ENCODE assay signal across 1 cellular context in the genomic region with DNA sequence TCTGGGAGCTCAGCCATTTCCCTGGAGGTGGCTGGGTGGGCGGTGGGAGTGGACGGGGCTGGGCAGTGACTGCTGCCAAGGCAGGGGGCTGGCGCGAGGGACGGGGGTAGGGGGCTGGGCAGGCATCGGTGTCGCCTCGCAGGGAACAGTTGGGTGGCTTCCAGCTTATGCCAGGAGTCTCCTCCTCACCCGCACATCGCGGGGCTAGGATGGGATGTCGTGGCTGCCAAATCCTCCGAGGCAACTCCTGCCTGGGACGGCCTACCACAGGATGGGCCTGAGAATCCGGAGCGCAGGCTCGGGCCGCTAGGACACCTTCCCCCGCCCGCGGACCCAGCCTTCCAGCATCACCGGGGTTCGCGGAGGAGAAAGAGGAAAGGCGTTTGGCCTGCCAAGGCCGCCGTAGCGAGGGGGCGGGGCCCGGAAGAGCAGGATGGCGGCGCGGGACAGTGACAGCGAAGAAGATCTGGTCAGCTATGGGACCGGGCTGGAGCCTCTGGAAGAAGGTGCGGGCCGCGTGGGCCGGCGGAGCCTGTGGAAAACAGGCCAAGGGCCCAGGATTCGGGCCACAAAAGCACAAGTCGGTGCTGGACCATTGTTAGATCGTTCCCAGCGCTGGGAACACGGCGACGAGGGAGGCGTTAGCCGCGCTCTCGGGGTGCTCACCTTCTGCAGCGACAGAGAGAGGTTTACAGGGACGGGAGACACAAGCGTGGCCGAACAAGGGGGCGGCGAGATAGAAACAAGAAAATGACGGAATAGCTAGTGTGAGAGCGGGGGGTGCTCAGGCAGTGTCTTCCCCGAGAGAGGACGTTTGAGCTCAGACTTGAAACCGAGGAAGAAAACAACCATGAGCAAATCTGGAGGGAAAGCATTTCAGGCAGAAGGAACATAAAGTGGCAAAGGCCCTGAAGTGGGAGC.
TF ChIP-seq lines count a peak whose summit lies in the region.

A gene with protein sequence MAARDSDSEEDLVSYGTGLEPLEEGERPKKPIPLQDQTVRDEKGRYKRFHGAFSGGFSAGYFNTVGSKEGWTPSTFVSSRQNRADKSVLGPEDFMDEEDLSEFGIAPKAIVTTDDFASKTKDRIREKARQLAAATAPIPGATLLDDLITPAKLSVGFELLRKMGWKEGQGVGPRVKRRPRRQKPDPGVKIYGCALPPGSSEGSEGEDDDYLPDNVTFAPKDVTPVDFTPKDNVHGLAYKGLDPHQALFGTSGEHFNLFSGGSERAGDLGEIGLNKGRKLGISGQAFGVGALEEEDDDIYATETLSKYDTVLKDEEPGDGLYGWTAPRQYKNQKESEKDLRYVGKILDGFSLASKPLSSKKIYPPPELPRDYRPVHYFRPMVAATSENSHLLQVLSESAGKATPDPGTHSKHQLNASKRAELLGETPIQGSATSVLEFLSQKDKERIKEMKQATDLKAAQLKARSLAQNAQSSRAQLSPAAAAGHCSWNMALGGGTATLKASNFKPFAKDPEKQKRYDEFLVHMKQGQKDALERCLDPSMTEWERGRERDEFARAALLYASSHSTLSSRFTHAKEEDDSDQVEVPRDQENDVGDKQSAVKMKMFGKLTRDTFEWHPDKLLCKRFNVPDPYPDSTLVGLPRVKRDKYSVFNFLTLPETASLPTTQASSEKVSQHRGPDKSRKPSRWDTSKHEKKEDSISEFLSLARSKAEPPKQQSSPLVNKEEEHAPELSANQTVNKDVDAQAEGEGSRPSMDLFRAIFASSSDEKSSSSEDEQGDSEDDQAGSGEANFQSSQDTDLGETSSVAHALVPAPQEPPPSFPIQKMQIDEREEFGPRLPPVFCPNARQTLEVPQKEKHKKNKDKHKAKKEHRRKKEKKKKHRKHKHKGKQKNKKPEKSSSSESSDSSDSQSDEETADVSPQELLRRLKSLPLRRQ (plus strand): TSS at position 421 of the 921 bp plus-strand sequence. CDS start 13 bp downstream, at position 434.

TF ChIP-seq in HepG2, 621 proteins besides CTCF, POLR2A, EP300 and RAD21 (continued from another document and continues in another):
- TF ChIP-seq, protein P1, sequence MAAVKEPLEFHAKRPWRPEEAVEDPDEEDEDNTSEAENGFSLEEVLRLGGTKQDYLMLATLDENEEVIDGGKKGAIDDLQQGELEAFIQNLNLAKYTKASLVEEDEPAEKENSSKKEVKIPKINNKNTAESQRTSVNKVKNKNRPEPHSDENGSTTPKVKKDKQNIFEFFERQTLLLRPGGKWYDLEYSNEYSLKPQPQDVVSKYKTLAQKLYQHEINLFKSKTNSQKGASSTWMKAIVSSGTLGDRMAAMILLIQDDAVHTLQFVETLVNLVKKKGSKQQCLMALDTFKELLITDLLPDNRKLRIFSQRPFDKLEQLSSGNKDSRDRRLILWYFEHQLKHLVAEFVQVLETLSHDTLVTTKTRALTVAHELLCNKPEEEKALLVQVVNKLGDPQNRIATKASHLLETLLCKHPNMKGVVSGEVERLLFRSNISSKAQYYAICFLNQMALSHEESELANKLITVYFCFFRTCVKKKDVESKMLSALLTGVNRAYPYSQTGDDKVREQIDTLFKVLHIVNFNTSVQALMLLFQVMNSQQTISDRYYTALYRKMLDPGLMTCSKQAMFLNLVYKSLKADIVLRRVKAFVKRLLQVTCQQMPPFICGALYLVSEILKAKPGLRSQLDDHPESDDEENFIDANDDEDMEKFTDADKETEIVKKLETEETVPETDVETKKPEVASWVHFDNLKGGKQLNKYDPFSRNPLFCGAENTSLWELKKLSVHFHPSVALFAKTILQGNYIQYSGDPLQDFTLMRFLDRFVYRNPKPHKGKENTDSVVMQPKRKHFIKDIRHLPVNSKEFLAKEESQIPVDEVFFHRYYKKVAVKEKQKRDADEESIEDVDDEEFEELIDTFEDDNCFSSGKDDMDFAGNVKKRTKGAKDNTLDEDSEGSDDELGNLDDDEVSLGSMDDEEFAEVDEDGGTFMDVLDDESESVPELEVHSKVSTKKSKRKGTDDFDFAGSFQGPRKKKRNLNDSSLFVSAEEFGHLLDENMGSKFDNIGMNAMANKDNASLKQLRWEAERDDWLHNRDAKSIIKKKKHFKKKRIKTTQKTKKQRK (IDR thresholded peaks at IDR 0.05; ENCODE audit: low read length), result no peak
- TF ChIP-seq, protein P2, sequence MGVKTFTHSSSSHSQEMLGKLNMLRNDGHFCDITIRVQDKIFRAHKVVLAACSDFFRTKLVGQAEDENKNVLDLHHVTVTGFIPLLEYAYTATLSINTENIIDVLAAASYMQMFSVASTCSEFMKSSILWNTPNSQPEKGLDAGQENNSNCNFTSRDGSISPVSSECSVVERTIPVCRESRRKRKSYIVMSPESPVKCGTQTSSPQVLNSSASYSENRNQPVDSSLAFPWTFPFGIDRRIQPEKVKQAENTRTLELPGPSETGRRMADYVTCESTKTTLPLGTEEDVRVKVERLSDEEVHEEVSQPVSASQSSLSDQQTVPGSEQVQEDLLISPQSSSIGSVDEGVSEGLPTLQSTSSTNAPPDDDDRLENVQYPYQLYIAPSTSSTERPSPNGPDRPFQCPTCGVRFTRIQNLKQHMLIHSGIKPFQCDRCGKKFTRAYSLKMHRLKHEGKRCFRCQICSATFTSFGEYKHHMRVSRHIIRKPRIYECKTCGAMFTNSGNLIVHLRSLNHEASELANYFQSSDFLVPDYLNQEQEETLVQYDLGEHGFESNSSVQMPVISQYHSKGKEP (CRISPR knock-in tag; IDR thresholded peaks at IDR 0.05), result peak; percentile 69; the same call in 1 of the 2 replicates
- TF ChIP-seq LCORL (IDR thresholded peaks at IDR 0.05) (no peak), LCORL (CRISPR knock-in tag; IDR thresholded peaks at IDR 0.05) (peak; percentile 46; the same call in 1 of the 2 replicates), ZNF547 (CRISPR knock-in tag; IDR thresholded peaks at IDR 0.05) (peak; percentile 72; the same call in 1 of the 2 replicates), RBFOX2 (IDR thresholded peaks at IDR 0.05; ENCODE audit: low read depth, low read length) (peak; percentile 85), NFIB (CRISPR knock-in tag; IDR thresholded peaks at IDR 0.05; ENCODE audit: borderline replicate concordance) (no peak), SALL2 (CRISPR knock-in tag; IDR thresholded peaks at IDR 0.05) (peak; percentile 77; the same call in 1 of the 2 replicates), HOXA5 (CRISPR knock-in tag; IDR thresholded peaks at IDR 0.05) (peak; percentile 89), KDM5A (IDR thresholded peaks at IDR 0.05; ENCODE audit: borderline replicate concordance, low read length) (peak; percentile 96), MIER2 (CRISPR knock-in tag; IDR thresholded peaks at IDR 0.05) (0 out of 2 replicates have a peak, but pooled peaks have one; percentile 27), ELF3 (CRISPR knock-in tag; IDR thresholded peaks at IDR 0.05) (peak; percentile 62; the same call in 1 of the 2 replicates), SP5 (CRISPR knock-in tag; IDR thresholded peaks at IDR 0.05; ENCODE audit: borderline replicate concordance, low read depth) (peak; percentile 83), CCAR2 (optimal IDR thresholded peaks at IDR 0.05; ENCODE audit: low read depth, low read length) (no peak), GTF2F1 (IDR thresholded peaks at IDR 0.05; ENCODE audit: low read length) (no peak), ZFP90 (CRISPR knock-in tag; IDR thresholded peaks at IDR 0.05; ENCODE audit: borderline replicate concordance) (peak; percentile 44; the same call in 1 of the 2 replicates), RFX1 (IDR thresholded peaks at IDR 0.05) (no peak), ZSCAN25 (CRISPR knock-in tag; IDR thresholded peaks at IDR 0.05) (no peak; the same call in 1 of the 2 replicates)
- TF ChIP-seq, protein P3, sequence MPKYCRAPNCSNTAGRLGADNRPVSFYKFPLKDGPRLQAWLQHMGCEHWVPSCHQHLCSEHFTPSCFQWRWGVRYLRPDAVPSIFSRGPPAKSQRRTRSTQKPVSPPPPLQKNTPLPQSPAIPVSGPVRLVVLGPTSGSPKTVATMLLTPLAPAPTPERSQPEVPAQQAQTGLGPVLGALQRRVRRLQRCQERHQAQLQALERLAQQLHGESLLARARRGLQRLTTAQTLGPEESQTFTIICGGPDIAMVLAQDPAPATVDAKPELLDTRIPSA (CRISPR knock-in tag; IDR thresholded peaks at IDR 0.05; ENCODE audit: borderline replicate concordance), result no peak
- TF ChIP-seq, protein P4, sequence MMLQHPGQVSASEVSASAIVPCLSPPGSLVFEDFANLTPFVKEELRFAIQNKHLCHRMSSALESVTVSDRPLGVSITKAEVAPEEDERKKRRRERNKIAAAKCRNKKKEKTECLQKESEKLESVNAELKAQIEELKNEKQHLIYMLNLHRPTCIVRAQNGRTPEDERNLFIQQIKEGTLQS (CRISPR knock-in tag; IDR thresholded peaks at IDR 0.05), result no peak
- TF ChIP-seq, protein P5, sequence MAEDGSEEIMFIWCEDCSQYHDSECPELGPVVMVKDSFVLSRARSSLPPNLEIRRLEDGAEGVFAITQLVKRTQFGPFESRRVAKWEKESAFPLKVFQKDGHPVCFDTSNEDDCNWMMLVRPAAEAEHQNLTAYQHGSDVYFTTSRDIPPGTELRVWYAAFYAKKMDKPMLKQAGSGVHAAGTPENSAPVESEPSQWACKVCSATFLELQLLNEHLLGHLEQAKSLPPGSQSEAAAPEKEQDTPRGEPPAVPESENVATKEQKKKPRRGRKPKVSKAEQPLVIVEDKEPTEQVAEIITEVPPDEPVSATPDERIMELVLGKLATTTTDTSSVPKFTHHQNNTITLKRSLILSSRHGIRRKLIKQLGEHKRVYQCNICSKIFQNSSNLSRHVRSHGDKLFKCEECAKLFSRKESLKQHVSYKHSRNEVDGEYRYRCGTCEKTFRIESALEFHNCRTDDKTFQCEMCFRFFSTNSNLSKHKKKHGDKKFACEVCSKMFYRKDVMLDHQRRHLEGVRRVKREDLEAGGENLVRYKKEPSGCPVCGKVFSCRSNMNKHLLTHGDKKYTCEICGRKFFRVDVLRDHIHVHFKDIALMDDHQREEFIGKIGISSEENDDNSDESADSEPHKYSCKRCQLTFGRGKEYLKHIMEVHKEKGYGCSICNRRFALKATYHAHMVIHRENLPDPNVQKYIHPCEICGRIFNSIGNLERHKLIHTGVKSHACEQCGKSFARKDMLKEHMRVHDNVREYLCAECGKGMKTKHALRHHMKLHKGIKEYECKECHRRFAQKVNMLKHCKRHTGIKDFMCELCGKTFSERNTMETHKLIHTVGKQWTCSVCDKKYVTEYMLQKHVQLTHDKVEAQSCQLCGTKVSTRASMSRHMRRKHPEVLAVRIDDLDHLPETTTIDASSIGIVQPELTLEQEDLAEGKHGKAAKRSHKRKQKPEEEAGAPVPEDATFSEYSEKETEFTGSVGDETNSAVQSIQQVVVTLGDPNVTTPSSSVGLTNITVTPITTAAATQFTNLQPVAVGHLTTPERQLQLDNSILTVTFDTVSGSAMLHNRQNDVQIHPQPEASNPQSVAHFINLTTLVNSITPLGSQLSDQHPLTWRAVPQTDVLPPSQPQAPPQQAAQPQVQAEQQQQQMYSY (CRISPR knock-in tag; IDR thresholded peaks at IDR 0.05), result peak; percentile 59; the same call in 1 of the 2 replicates
- TF ChIP-seq, protein P6, sequence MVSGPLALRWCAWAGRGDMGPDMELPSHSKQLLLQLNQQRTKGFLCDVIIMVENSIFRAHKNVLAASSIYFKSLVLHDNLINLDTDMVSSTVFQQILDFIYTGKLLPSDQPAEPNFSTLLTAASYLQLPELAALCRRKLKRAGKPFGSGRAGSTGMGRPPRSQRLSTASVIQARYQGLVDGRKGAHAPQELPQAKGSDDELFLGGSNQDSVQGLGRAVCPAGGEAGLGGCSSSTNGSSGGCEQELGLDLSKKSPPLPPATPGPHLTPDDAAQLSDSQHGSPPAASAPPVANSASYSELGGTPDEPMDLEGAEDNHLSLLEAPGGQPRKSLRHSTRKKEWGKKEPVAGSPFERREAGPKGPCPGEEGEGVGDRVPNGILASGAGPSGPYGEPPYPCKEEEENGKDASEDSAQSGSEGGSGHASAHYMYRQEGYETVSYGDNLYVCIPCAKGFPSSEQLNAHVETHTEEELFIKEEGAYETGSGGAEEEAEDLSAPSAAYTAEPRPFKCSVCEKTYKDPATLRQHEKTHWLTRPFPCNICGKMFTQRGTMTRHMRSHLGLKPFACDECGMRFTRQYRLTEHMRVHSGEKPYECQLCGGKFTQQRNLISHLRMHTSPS (CRISPR knock-in tag; IDR thresholded peaks at IDR 0.05; ENCODE audit: low read depth), result peak; percentile 28; the same call in 1 of the 2 replicates
- TF ChIP-seq, protein P7, sequence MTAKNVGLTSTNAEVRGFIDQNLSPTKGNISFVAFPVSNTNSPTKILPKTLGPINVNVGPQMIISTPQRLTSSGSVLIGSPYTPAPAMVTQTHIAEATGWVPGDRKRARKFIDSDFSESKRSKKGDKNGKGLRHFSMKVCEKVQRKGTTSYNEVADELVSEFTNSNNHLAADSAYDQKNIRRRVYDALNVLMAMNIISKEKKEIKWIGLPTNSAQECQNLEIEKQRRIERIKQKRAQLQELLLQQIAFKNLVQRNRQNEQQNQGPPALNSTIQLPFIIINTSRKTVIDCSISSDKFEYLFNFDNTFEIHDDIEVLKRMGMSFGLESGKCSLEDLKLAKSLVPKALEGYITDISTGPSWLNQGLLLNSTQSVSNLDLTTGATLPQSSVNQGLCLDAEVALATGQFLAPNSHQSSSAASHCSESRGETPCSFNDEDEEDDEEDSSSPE (CRISPR knock-in tag; IDR thresholded peaks at IDR 0.05), result peak; percentile 86
- TF ChIP-seq, protein P8, sequence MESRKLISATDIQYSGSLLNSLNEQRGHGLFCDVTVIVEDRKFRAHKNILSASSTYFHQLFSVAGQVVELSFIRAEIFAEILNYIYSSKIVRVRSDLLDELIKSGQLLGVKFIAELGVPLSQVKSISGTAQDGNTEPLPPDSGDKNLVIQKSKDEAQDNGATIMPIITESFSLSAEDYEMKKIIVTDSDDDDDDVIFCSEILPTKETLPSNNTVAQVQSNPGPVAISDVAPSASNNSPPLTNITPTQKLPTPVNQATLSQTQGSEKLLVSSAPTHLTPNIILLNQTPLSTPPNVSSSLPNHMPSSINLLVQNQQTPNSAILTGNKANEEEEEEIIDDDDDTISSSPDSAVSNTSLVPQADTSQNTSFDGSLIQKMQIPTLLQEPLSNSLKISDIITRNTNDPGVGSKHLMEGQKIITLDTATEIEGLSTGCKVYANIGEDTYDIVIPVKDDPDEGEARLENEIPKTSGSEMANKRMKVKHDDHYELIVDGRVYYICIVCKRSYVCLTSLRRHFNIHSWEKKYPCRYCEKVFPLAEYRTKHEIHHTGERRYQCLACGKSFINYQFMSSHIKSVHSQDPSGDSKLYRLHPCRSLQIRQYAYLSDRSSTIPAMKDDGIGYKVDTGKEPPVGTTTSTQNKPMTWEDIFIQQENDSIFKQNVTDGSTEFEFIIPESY (CRISPR knock-in tag; IDR thresholded peaks at IDR 0.05), result peak; percentile 55; the same call in 1 of the 2 replicates
